8 cellular contexts compared by ENCODE assay signal in genomic region chr17:39927928-39928867, GRCh38. TPM values are rescaled to one million over a fixed set of nuclear protein-coding genes. Genes with fewer than 3 reads are reported as not detected.
DNase-seq lines count a peak whose midpoint lies in the region; ATAC-seq, FAIRE-seq and TF ChIP-seq lines count a peak whose summit lies in the region.

No MANE protein-coding gene starts in this region.

- peak in 8 of 14 donors; percentile 28 to 79 (median 62) for DNase-seq in C1 segment of cervical spinal cord (lab: John Stamatoyannopoulos, UW)
- DNase-seq in NT2/D1 (ENCODE audit: low read depth, low spot score) = no peak
- DNase-seq in dorsolateral prefrontal cortex = peak in 7 of 10 donors; percentile 17 to 67 (median 34)
- peak; percentile 71 to 81 for DNase-seq in aorta
- DNase-seq in H54 (ENCODE audit: insufficient read length, low spot score) = no peak
- no peak for DNase-seq in SKM-1 (lab: John Stamatoyannopoulos, UW; ENCODE audit: unreplicated experiment)

- FAIRE-seq in H54 (lab: Jason Lieb, UNC) = no peak

- peak; percentile 5 for ATAC-seq in GM21576 (IDR thresholded peaks at IDR 0.05; ENCODE audit: unreplicated experiment)
- ATAC-seq in aorta (ENCODE audit: low FRiP score) = peak; percentile 70

- intact Hi-C loops in dorsolateral prefrontal cortex (cut with DNase I) = loop anchor here (1.0 to 10.0 kb wide), 6 partner anchors 25 to 1103 kb away; partner anchors contain the start of genes CDC6 (in 2 of the 2), CWC25 (in 1 of the 2) and PSMD3 (in 1 of the 2)
- intact Hi-C loops in aorta (cut with DNase I) = loop anchor here (2.0 to 5.0 kb wide), 2 partner anchors 25 to 49 kb away; no protein-coding TSS in a partner anchor

- 64 to 65% methylated on average over 15 of the region's 17 CpGs for WGBS in mesodermal cell (ENCODE audit: insufficient coverage in 2 of 2), 2 experiments
- WGBS in aorta, 2 donors = 14 to 15% methylated on average over 17 of the region's 17 CpGs

- H3K36me3 ChIP-seq in NT2/D1 (ENCODE audit: insufficient read depth, insufficient read length, low read length) (peaks cover 21% of the 10 kb centered on the region), mesodermal cell (ENCODE audit: control insufficient read depth, insufficient read depth, low read length) (peaks cover 9% of the 10 kb centered on the region), aorta (ENCODE audit: control insufficient read depth in 1 of 2, insufficient read depth in 2 of 2, low read length in 1 of 2) (peaks cover 0 to 2% of the 10 kb centered on the region in 2 donors)

- H3K4me1 ChIP-seq in NT2/D1 (ENCODE audit: insufficient read depth, insufficient read length) (peaks cover 27% of the 10 kb centered on the region), mesodermal cell (ENCODE audit: control insufficient read depth, insufficient read depth, low read length, poor library complexity, severe bottlenecking) (peaks cover 27% of the 10 kb centered on the region), aorta (ENCODE audit: control insufficient read depth in 1 of 2, insufficient read depth in 2 of 2, low read length in 2 of 2) (peaks cover 3 to 6% of the 10 kb centered on the region in 2 donors)

- no peaks in the 10 kb centered on the region for H3K27me3 ChIP-seq in NT2/D1 (ENCODE audit: insufficient read depth, insufficient read length)
- no peaks in the 10 kb centered on the region for H3K27me3 ChIP-seq in dorsolateral prefrontal cortex
- no peaks in the 10 kb centered on the region for H3K27me3 ChIP-seq in aorta (ENCODE audit: control insufficient read depth in 1 of 2, insufficient read depth in 2 of 2, low read length in 1 of 2)

- peak in 1 of 56 donors; percentile 4 for TF ChIP-seq CTCF in dorsolateral prefrontal cortex (IDR thresholded peaks at IDR 0.05 in 54 of 56, conservative IDR thresholded peaks at IDR 0.05 in 2 of 56; ENCODE audit: low read depth in 1 of 56, partially characterized antibody in 56 of 56)

- peak overlapping the region; percentile 79 for H3K9ac ChIP-seq in NT2/D1 (ENCODE audit: insufficient read length, low read depth)

- peak overlapping the region; percentile 25 to 92 (median 81) for H3K27ac ChIP-seq in dorsolateral prefrontal cortex
- H3K27ac ChIP-seq in mesodermal cell (ENCODE audit: low read depth, low read length, severe bottlenecking) = peak overlapping the region; percentile 62
- peak overlapping the region; percentile 99 to 100 for H3K27ac ChIP-seq in aorta (ENCODE audit: low read depth in 1 of 2, low read length in 2 of 2)

- no peak for TF ChIP-seq POLR2A in H54 (IDR thresholded peaks at IDR 0.05; ENCODE audit: low read depth, low read length)

- H3K9me3 ChIP-seq in NT2/D1 (ENCODE audit: insufficient read depth, low read length) = no peaks in the 10 kb centered on the region
- no peaks in the 10 kb centered on the region for H3K9me3 ChIP-seq in mesodermal cell (ENCODE audit: control insufficient read depth, low read length)
- no peaks in the 10 kb centered on the region for H3K9me3 ChIP-seq in aorta (ENCODE audit: control insufficient read depth, low read length)

- H3K4me3 ChIP-seq in NT2/D1 (ENCODE audit: insufficient read length, low read depth) (peak overlapping the region; percentile 87), dorsolateral prefrontal cortex (peak overlapping the region; percentile 51 to 95 (median 82)), mesodermal cell (ENCODE audit: extremely low read depth, insufficient read depth, low read length, poor library complexity, severe bottlenecking) (peak overlapping the region; percentile 100), aorta (ENCODE audit: low read length in 2 of 2) (peak overlapping the region; percentile 22 to 77)

RNA-seq across cellular contexts. Expression of gene LRRC3C, which starts 0.7 kb away (rescaled TPM):
- under 1 TPM in 6 of 120 experiments, not detected in 114; 0.47 to 1.00 (median 0.60) TPM for total RNA-seq in dorsolateral prefrontal cortex
- not detected for polyA plus RNA-seq in mesodermal cell (2013, experiment 1 of 2)
- polyA plus RNA-seq in mesodermal cell (2013, experiment 2 of 2) = not detected
- not detected for total RNA-seq in aorta
- polyA plus RNA-seq in aorta = not detected

RNA-seq across cellular contexts. Expression of gene ORMDL3, which starts 0.8 kb away (rescaled TPM):
- 10 to 100 TPM; 42.7 to 90.1 (median 58.8) TPM for total RNA-seq in dorsolateral prefrontal cortex
- polyA plus RNA-seq in mesodermal cell (2013, experiment 1 of 2) = 42.4 TPM
- polyA plus RNA-seq in mesodermal cell (2013, experiment 2 of 2) = 34.9 TPM
- total RNA-seq in aorta = 10 to 100 TPM; 44.2 to 45.0 TPM
- polyA plus RNA-seq in aorta = 10 to 100 TPM; 50.4 to 74.0 TPM

RNA-seq across cellular contexts. Expression of gene GSDMB, which starts 9.8 kb away (rescaled TPM):
- total RNA-seq in dorsolateral prefrontal cortex (10 to 100 TPM in 118 of 120 experiments, 1 to 10 TPM in 2; 8.8 to 58.3 (median 24.9) TPM), aorta (10 to 100 TPM in 1 of 2 donors, 1 to 10 TPM in 1; 9.7 to 14.5 TPM)
- polyA plus RNA-seq in mesodermal cell (2013, experiment 1 of 2) = 24.9 TPM
- polyA plus RNA-seq in mesodermal cell (2013, experiment 2 of 2) = 20.1 TPM
- polyA plus RNA-seq in aorta = 10 to 100 TPM; 16.7 to 30.1 TPM

RNA-seq across cellular contexts. Expression of gene GSDMA, which starts 34.6 kb away (rescaled TPM):
- total RNA-seq in dorsolateral prefrontal cortex (1 to 10 TPM in 1 of 120 experiments, under 1 TPM in 5, not detected in 114; 0.22 to 1.3 (median 0.35) TPM), aorta (1 to 10 TPM; 1.2 to 6.2 TPM)
- not detected for polyA plus RNA-seq in mesodermal cell (2013, experiment 1 of 2)
- not detected for polyA plus RNA-seq in mesodermal cell (2013, experiment 2 of 2)
- under 1 TPM in 1 of 2 donors, not detected in 1; 0.28 TPM for polyA plus RNA-seq in aorta

RNA-seq across cellular contexts. Expression of gene PSMD3, which starts 52.4 kb away (rescaled TPM):
- total RNA-seq in dorsolateral prefrontal cortex (100 to 1,000 TPM in 50 of 120 experiments, 10 to 100 TPM in 70; 70.5 to 136 (median 98.5) TPM), aorta (10 to 100 TPM; 60.5 to 60.9 TPM)
- 161 TPM for polyA plus RNA-seq in mesodermal cell (2013, experiment 1 of 2)
- polyA plus RNA-seq in mesodermal cell (2013, experiment 2 of 2) = 136 TPM
- polyA plus RNA-seq in aorta = 10 to 100 TPM; 27.0 to 59.3 TPM

Comparison
In these comparisons a context has a peak if more than half of its experiments do, and no peak if none do; other contexts are left out.
1. DNase-seq: peak in C1 segment of cervical spinal cord (8 of 14), dorsolateral prefrontal cortex (7 of 10) and aorta (2 of 2); none in NT2/D1 (single experiment), H54 (single experiment) and SKM-1 (single experiment).
2. H3K4me3 ChIP-seq: peak in every context shown above with its lines; median percentile 100 in mesodermal cell; 87 in NT2/D1; 82 in dorsolateral prefrontal cortex; 50 in aorta.
3. Peak in every context shown above with its lines, with median percentiles within 50 percentile points of each other: H3K27ac ChIP-seq.